Comparison of ENCODE assay signal across 9 cellular contexts in the genomic region with DNA sequence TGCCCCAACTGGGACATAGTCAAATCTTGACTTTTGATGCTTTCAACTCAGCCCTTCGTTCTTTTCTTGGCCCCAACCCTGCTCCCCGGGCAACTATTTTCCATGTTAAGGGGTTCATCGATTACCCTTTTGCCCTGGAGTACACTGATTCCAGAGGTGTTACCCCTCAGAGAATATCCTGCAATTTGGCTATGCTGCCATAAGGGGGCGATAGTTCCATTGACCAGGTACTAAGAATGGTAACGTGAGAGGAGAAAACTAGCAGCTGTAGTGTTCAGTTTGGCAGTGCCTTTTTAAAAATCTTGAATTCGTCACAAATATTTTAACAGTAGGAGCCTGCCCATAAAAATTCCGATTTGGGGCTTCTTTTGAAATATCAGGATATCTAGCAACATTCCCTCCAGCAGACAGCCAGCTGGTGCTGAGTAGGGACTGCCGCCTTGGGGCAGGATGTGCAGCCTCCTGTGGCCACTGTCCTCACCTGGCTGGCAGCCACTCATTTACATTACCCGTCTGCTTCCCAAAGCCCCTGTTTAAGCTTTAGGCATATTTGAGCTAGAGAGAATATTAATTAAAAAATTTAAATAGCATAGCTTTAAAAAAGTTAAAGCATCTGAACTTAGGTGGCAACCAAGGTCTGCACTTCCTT.
A peak's percentile ranks its signal among the peaks of the same experiment; 100 is the strongest.
DNase-seq lines count a peak whose midpoint lies in the region; TF ChIP-seq lines count a peak whose summit lies in the region.
"Had no signal": no experiment of that assay in that cellular context is flagged by ENCODE, and none has a peak within 500 bp of the region (broad histone marks: within the 10 kb centered on the region; RNA-seq: fewer than 3 reads in every experiment).

No MANE protein-coding gene starts in this region.

- 17 to 21% methylated on average over 9 of the region's 9 CpGs for WGBS in GM23248 (ENCODE audit: low coverage in 1 of 2, low lambda C conversion rate in 2 of 2, missing lambda C conversion rate in 2 of 2), 2 experiments

- H3K9ac ChIP-seq in OCI-LY3 (ENCODE audit: low read length) (no peak overlapping the region), GM23248 (no peak overlapping the region)

- no peaks in the 10 kb centered on the region for H3F3A ChIP-seq in GM23248 (ENCODE audit: insufficient read depth)

- H3K9me2 ChIP-seq in GM23248 (ENCODE audit: insufficient read depth) = no peaks in the 10 kb centered on the region

- H3K27ac ChIP-seq in OCI-LY3 (ENCODE audit: low read length) (no peak overlapping the region), GM23248 (no peak overlapping the region)

- in situ Hi-C loops in GM23248 (cut with MboI) = no loop called here

- H3K9me3 ChIP-seq in OCI-LY3 (ENCODE audit: insufficient read depth, low read length) (no peaks in the 10 kb centered on the region), GM23248 (ENCODE audit: low read depth) (no peaks in the 10 kb centered on the region)

- H3K79me2 ChIP-seq in OCI-LY3 (ENCODE audit: low read length) (no peaks in the 10 kb centered on the region), GM23248 (ENCODE audit: insufficient read depth) (no peaks in the 10 kb centered on the region)

- no peak overlapping the region for H3K4me3 ChIP-seq in AG10803 (ENCODE audit: low read length)
- H3K4me3 ChIP-seq in OCI-LY3 (ENCODE audit: low read length) = no peak overlapping the region
- H3K4me3 ChIP-seq in GM23248 = no peak overlapping the region

- H3K4me2 ChIP-seq in OCI-LY3 (ENCODE audit: low read length) (no peak overlapping the region), GM23248 (ENCODE audit: unreplicated experiment) (no peak overlapping the region)

- H3K27me3 ChIP-seq in OCI-LY3 (ENCODE audit: low read depth, low read length) = peaks cover 11% of the 10 kb centered on the region; the same call in 1 of the 2 replicates
- no peaks in the 10 kb centered on the region for H3K27me3 ChIP-seq in GM23248 (replicated peaks; ENCODE audit: insufficient read depth)

- TF ChIP-seq CTCF in AG10803 (conservative IDR thresholded peaks at IDR 0.05; ENCODE audit: low read length) (peak; percentile 23), GM12873 (IDR thresholded peaks at IDR 0.05; ENCODE audit: insufficient read depth, low read depth, low read length, missing control alignments) (peak; percentile 67), OCI-LY3 (IDR thresholded peaks at IDR 0.05; ENCODE audit: low read depth, low read length) (peak; percentile 99)

- H3K4me1 ChIP-seq in OCI-LY3 (ENCODE audit: low read length) (no peaks in the 10 kb centered on the region), GM23248 (ENCODE audit: insufficient read depth) (no peaks in the 10 kb centered on the region)

- DNase-seq in AG10803 (ENCODE audit: low read depth) = no peak
- peak; percentile 53 for DNase-seq in germinal center (ENCODE audit: low spot score)
- DNase-seq in NCI-H510A (lab: John Stamatoyannopoulos, UW) = no peak
- DNase-seq in GM23248 = no peak
- DNase-seq in DMS79 (lab: John Stamatoyannopoulos, UW) = no peak
- DNase-seq in medulla oblongata (ENCODE audit: extremely low spot score) = no peak
- DNase-seq: NCI-H2029 treated with DMSO at 0.1 percent for 48 hours had no signal

- H2AFZ ChIP-seq in OCI-LY3 (ENCODE audit: low read depth, low read length) (no peak overlapping the region), GM23248 (no peak overlapping the region)

- no peaks in the 10 kb centered on the region for H3K36me3 ChIP-seq in OCI-LY3 (replicated peaks; ENCODE audit: low read depth, low read length)
- no peaks in the 10 kb centered on the region for H3K36me3 ChIP-seq in GM23248 (ENCODE audit: low read depth)

- H4K20me1 ChIP-seq in OCI-LY3 (ENCODE audit: insufficient read depth, low read length) = no peaks in the 10 kb centered on the region
- H4K20me1 ChIP-seq in GM23248 (ENCODE audit: insufficient read depth) = no peaks in the 10 kb centered on the region

Comparison
In these comparisons a context has a peak if more than half of its experiments do, and no peak if none do; other contexts are left out.
1. CTCF ChIP-seq: peak in every context shown above with its lines; median percentile 99 in OCI-LY3; 67 in GM12873; 23 in AG10803.